In genomic region chr5:119316116-119316515, GRCh38 we compare ENCODE assay signal across 1 cellular context.
TF ChIP-seq lines count a peak whose summit lies in the region.

No MANE protein-coding gene starts in this region.

TF ChIP-seq in HepG2, 621 proteins besides CTCF, POLR2A, EP300 and RAD21:
- TF ChIP-seq ZNF24 (IDR thresholded peaks at IDR 0.05) (no peak), GPBP1L1 (CRISPR knock-in tag; IDR thresholded peaks at IDR 0.05) (no peak), ZNF770 (CRISPR knock-in tag; IDR thresholded peaks at IDR 0.05) (0 out of 2 replicates have a peak, but pooled peaks have one; percentile 60)
